Comparison of ENCODE assay signal across 12 cellular contexts in the genomic region with DNA sequence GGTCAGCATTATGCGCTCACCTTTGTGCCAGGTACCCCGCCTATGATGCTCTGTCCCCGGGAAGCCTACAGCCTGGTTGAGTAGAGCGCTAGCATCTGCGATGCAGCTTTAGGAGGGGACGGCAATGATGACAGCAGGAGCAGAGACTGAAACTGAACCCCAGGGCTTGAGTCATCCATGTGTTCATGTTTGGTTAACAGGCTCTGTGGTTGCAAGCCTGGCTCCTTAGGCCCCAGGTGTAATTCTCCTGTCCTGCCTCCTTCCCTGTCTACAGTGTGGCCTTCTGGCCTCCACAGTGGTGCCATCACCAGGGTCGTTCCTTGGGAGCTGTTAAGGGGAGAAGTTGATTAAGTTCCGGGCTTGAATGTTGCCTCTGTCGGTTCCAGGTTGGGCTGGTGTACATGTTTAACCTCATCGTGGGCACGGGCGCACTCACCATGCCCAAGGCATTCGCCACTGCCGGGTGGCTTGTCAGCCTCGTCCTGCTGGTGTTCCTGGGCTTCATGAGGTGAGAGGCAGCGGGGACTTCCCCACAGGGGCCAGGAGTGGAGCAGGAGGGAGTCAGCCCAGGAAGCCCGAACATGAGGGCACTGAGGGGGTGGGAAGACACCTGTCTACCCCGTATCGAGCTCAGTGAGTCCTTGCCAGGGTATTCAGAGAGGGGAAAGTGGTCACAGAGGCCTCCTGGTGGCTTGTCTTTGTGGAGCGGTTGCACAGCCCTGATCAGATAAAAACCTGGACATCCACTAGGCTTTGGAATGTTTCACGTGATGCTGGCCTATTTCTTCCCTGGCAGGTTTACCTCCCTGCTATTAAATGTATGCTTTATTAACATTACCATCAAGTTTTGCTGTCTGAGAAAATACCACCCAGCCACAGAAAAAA. TPM values are rescaled to one million over a fixed set of nuclear protein-coding genes. Genes with fewer than 3 reads are reported as not detected.
DNase-seq lines count a peak whose midpoint lies in the region; ATAC-seq, FAIRE-seq and TF ChIP-seq lines count a peak whose summit lies in the region.
"Had no signal": no experiment of that assay in that cellular context is flagged by ENCODE, and none has a peak within 500 bp of the region (broad histone marks: within the 10 kb centered on the region; RNA-seq: fewer than 3 reads in every experiment).

No MANE protein-coding gene starts in this region.

- FAIRE-seq in K562 (lab: Jason Lieb, UNC), result no peak

- intact Hi-C loops in K562 (cut with micrococcal nuclease), result no loop called here

- peaks cover 14% of the 10 kb centered on the region; the same call in 2 of the 3 replicates for H3K36me3 ChIP-seq in K562 (ENCODE audit: control insufficient read depth, insufficient read depth, low read length)

- no TSS peak for BruUV-seq in K562 (replicated peaks; lab: Mats Ljungman, UMichigan)

- no peaks in the 10 kb centered on the region for H3K9me3 ChIP-seq in K562 (replicated peaks; ENCODE audit: control insufficient read depth, insufficient read depth, low read depth, low read length)
- H3K9me3 ChIP-seq: left lung had no signal

- peak; percentile 66 for DNase-seq in activated CD4-positive, alpha-beta T cell treated with anti-CD3 and anti-CD28 coated beads for 48 hours
- no peak for DNase-seq in activated CD4-positive, alpha-beta T cell treated with anti-CD3 and anti-CD28 coated beads, Interleukin-2, amount 50 U/mL, for 4 hours
- DNase-seq in K562 (ENCODE audit: extremely low read depth in 1 of 4, low spot score in 3 of 4), result no peak
- peak; percentile 57 for DNase-seq in stimulated activated CD8-positive, alpha-beta memory T cell treated with anti-CD3 and anti-CD28 coated beads, Interleukin-4, amount 100 ng/mL, for 48 hours
- no peak for DNase-seq in OCI-M1 (lab: John Stamatoyannopoulos, UW)
- DNase-seq in NCI-H1105 (lab: John Stamatoyannopoulos, UW), result no peak
- DNase-seq: dermis blood vessel endothelial cell, left lung, NCI-H1092 treated with DMSO at 0.1 percent for 48 hours, NCI-H748 treated with DMSO at 0.1 percent for 48 hours had no signal

- CTCF ChIA-PET in K562 (lab: Yijun Ruan, JAX; ENCODE audit: low intra/inter-chr PET ratio), result interaction anchor here (0.7 to 0.8 kb wide), 2 partner anchors 41 to 127 kb away, joined by 3 to 4 read pairs; no protein-coding TSS in a partner anchor

- peaks cover 0 to 4% of the 10 kb centered on the region in 2 experiments; a peak in 2 of 5 replicates for H3K4me1 ChIP-seq in K562 (replicated peaks in 1 of 2; ENCODE audit: control insufficient read depth in 2 of 2, insufficient read depth in 2 of 2, low read length in 2 of 2)

- no peaks in the 10 kb centered on the region for H3K79me2 ChIP-seq in K562 (ENCODE audit: control insufficient read depth, insufficient read depth, low read length)

- peak; percentile 11 to 30 (median 20); a peak in 1 of 6 replicates for TF ChIP-seq CTCF in K562 (IDR thresholded peaks at IDR 0.05 in 2 of 3, conservative IDR thresholded peaks at IDR 0.05 in 1 of 3; ENCODE audit: insufficient read depth in 2 of 3, low read depth in 1 of 3, low read length in 3 of 3)

- TF ChIP-seq EP300 in K562 (IDR thresholded peaks at IDR 0.05; ENCODE audit: low read length), result no peak

- WGBS in K562 (ENCODE audit: insufficient coverage, low coverage, missing lambda C conversion rate), result 70% methylated on average over 18 of the region's 21 CpGs

- no peak overlapping the region for H3K4me3 ChIP-seq in K562
- H3K4me3 ChIP-seq: left lung had no signal

- no peak overlapping the region for H2AFZ ChIP-seq in K562 (ENCODE audit: low read depth, low read length)

- peak in 1 of 2 experiments; percentile 31; a peak in 2 of 4 replicates for TF ChIP-seq RAD21 in K562 (CRISPR knock-in tag; conservative IDR thresholded peaks at IDR 0.05 in 1 of 2, IDR thresholded peaks at IDR 0.05 in 1 of 2)

- POLR2A ChIA-PET in K562 (lab: Yijun Ruan, JAX), result interaction anchor here (0.6 to 0.7 kb wide), 2 partner anchors 272 to 327 kb away, joined by 3 read pairs; no protein-coding TSS in a partner anchor

- TF ChIP-seq POLR2A in K562 (conservative IDR thresholded peaks at IDR 0.05), result no peak

- in situ Hi-C loops in K562 (cut with MboI), result no loop called here

- ATAC-seq in SK-N-SH treated with all-trans-retinoic acid at 6 μM for 48 hours (peak; percentile 26; the same call in 1 of the 3 replicates), K562 (peak; percentile 56; the same call in 1 of the 3 replicates), HG02588 (IDR thresholded peaks at IDR 0.05; ENCODE audit: unreplicated experiment) (no peak)
- ATAC-seq: left lung had no signal

- H3K27me3 ChIP-seq in K562 (ENCODE audit: control insufficient read depth in 2 of 2, insufficient read depth in 2 of 2, low read length in 2 of 2), result no peaks in the 10 kb centered on the region
- H3K27me3 ChIP-seq: left lung had no signal

- H3K4me2 ChIP-seq in K562 (ENCODE audit: insufficient read depth, low read length), result no peak overlapping the region

- peaks cover 7% of the 10 kb centered on the region; the same call in 1 of the 2 replicates for H4K20me1 ChIP-seq in K562 (replicated peaks; ENCODE audit: control insufficient read depth, insufficient read depth, low read length)

- H3K9me1 ChIP-seq in K562 (ENCODE audit: control insufficient read depth, insufficient read depth, low read length), result peaks cover 2% of the 10 kb centered on the region

- H3K27ac ChIP-seq in K562 (ENCODE audit: extremely low read depth, low read depth, low read length), result no peak overlapping the region
- H3K27ac ChIP-seq: left lung had no signal

- H3K9ac ChIP-seq in K562 (ENCODE audit: insufficient read depth in 1 of 2, low read depth in 2 of 2, low read length in 2 of 2), result peak overlapping the region in 1 of 2 experiments; percentile 36; a peak in 2 of 4 replicates

TF ChIP-seq in K562, 482 proteins besides CTCF, POLR2A, EP300 and RAD21 (continues in another document):
- TF ChIP-seq KLF13 (tag; IDR thresholded peaks at IDR 0.05; ENCODE audit: borderline replicate concordance, low read depth), result no peak
- TF ChIP-seq ZNF699 (CRISPR knock-in tag; IDR thresholded peaks at IDR 0.05; ENCODE audit: insufficient replicate concordance), result no peak
- TF ChIP-seq HLTF (IDR thresholded peaks at IDR 0.05), result no peak

RNA-seq across cellular contexts. Expression of a gene that starts 9.2 kb away (rescaled TPM):
- total RNA-seq in K562 (2011; cell fraction: chromatin; rRNA removed; ENCODE audit: low replicate concordance), result 145 and 300 TPM in 2 replicates
- total RNA-seq in K562 (2011; cell fraction: nucleolus; rRNA removed), result 204 and 205 TPM in 2 replicates
- total RNA-seq in K562 (2011; cell fraction: nucleoplasm; rRNA removed), result 164 and 167 TPM in 2 replicates
- total RNA-seq in K562 (2014; rRNA removed), result 28.8 and 31.9 TPM in 2 replicates
- total RNA-seq in K562 (2014; rRNA removed; fragmentation: Illumina TruSeq; extraction: Trizol), result 28.3 and 42.2 TPM in 2 replicates
- total RNA-seq in K562 (2015; rRNA removed; fragmentation: Illumina TruSeq; extraction: Trizol), result 39.4 and 40.8 TPM in 2 replicates
- 56.8 and 63.6 TPM in 2 replicates for total RNA-seq in K562 (2021)
- polyA plus RNA-seq in K562 (2011; rRNA removed), result 42.4 and 52.0 TPM in 2 replicates
- 38.3 and 39.8 TPM in 2 replicates for polyA plus RNA-seq in K562 (2011; cell fraction: cytosol; rRNA removed)
- 305 and 323 TPM in 2 replicates for polyA plus RNA-seq in K562 (2011; cell fraction: nucleus; rRNA removed)
- 49.7 and 52.4 TPM in 2 replicates for polyA plus RNA-seq in K562 (2012)
- polyA plus RNA-seq in K562 (2014; fragmentation: Illumina TruSeq; extraction: Trizol), result 37.1 and 39.9 TPM in 2 replicates
- polyA plus RNA-seq in K562 (2014; fragmentation: Nextera tagmentation; extraction: Ambion mirVana), result 1 to 10 TPM; 4.2 to 5.9 TPM
- 59.9 and 63.8 TPM in 2 replicates for polyA plus RNA-seq in K562 (2014; rRNA removed)
- polyA minus RNA-seq in K562 (2011; rRNA and poly(A)+ RNA removed), result 30.1 and 37.1 TPM in 2 replicates
- polyA minus RNA-seq in K562 (2011; cell fraction: cytosol; rRNA and poly(A)+ RNA removed), result 9.9 and 11.5 TPM in 2 replicates
- 60.3 and 89.4 TPM in 2 replicates for polyA minus RNA-seq in K562 (2011; cell fraction: nucleus; rRNA and poly(A)+ RNA removed)

RNA-seq across cellular contexts. Expression of a gene that starts 36.9 kb away (rescaled TPM):
- total RNA-seq in K562 (2011; cell fraction: chromatin; rRNA removed; ENCODE audit: low replicate concordance), result 18.4 and 49.5 TPM in 2 replicates
- total RNA-seq in K562 (2011; cell fraction: nucleolus; rRNA removed), result 26.0 and 28.6 TPM in 2 replicates
- total RNA-seq in K562 (2011; cell fraction: nucleoplasm; rRNA removed), result 29.0 and 37.5 TPM in 2 replicates
- total RNA-seq in K562 (2014; rRNA removed) (35.5 and 51.8 TPM in 2 replicates), K562 (2014; rRNA removed; fragmentation: Illumina TruSeq; extraction: Trizol) (23.8 and 30.5 TPM in 2 replicates), K562 (2015; rRNA removed; fragmentation: Illumina TruSeq; extraction: Trizol) (38.9 and 40.2 TPM in 2 replicates), K562 (2021) (79.9 and 88.0 TPM in 2 replicates)
- polyA plus RNA-seq in K562 (2011; rRNA removed) (36.9 and 45.6 TPM in 2 replicates), K562 (2014; fragmentation: Illumina TruSeq; extraction: Trizol) (64.8 and 78.7 TPM in 2 replicates), K562 (2014; fragmentation: Nextera tagmentation; extraction: Ambion mirVana) (10 to 100 TPM; 11.4 to 20.6 TPM), K562 (2014; rRNA removed) (44.9 and 50.1 TPM in 2 replicates)
- polyA plus RNA-seq in K562 (2011; cell fraction: cytosol; rRNA removed), result 59.4 and 62.4 TPM in 2 replicates
- 36.7 and 44.4 TPM in 2 replicates for polyA plus RNA-seq in K562 (2011; cell fraction: nucleus; rRNA removed)
- polyA plus RNA-seq in K562 (2012), result 42.9 and 66.5 TPM in 2 replicates
- 29.5 and 44.1 TPM in 2 replicates for polyA minus RNA-seq in K562 (2011; rRNA and poly(A)+ RNA removed)
- polyA minus RNA-seq in K562 (2011; cell fraction: cytosol; rRNA and poly(A)+ RNA removed), result 35.7 and 39.5 TPM in 2 replicates
- polyA minus RNA-seq in K562 (2011; cell fraction: nucleus; rRNA and poly(A)+ RNA removed), result 8.5 and 9.6 TPM in 2 replicates

RNA-seq across cellular contexts. Expression of a gene that starts 48.3 kb away (rescaled TPM):
- not detected in 2 replicates for total RNA-seq in K562 (2011; cell fraction: chromatin; rRNA removed; ENCODE audit: low replicate concordance)
- not detected in 2 replicates for total RNA-seq in K562 (2011; cell fraction: nucleolus; rRNA removed)
- total RNA-seq in K562 (2011; cell fraction: nucleoplasm; rRNA removed), result not detected in 2 replicates
- total RNA-seq in K562 (2014; rRNA removed) (not detected in 2 replicates), K562 (2014; rRNA removed; fragmentation: Illumina TruSeq; extraction: Trizol) (not detected in 2 replicates), K562 (2015; rRNA removed; fragmentation: Illumina TruSeq; extraction: Trizol) (0.11 and 0.23 TPM in 2 replicates), K562 (2021) (0.27 TPM in 1 of 2 replicates, not detected in the other)
- polyA plus RNA-seq in K562 (2011; rRNA removed) (0.03 and 0.21 TPM in 2 replicates), K562 (2014; fragmentation: Illumina TruSeq; extraction: Trizol) (0.04 and 0.12 TPM in 2 replicates), K562 (2014; fragmentation: Nextera tagmentation; extraction: Ambion mirVana) (under 1 TPM in 1 of 2 experiments, not detected in 1; 0.03 TPM), K562 (2014; rRNA removed) (not detected in 2 replicates)
- polyA plus RNA-seq in K562 (2011; cell fraction: cytosol; rRNA removed), result 0.22 TPM in 1 of 2 replicates, not detected in the other
- polyA plus RNA-seq in K562 (2011; cell fraction: nucleus; rRNA removed), result 0.07 and 0.18 TPM in 2 replicates
- polyA plus RNA-seq in K562 (2012), result 0.19 and 0.22 TPM in 2 replicates
- polyA minus RNA-seq in K562 (2011; rRNA and poly(A)+ RNA removed), result 0.11 TPM in 1 of 2 replicates, not detected in the other
- polyA minus RNA-seq in K562 (2011; cell fraction: cytosol; rRNA and poly(A)+ RNA removed), result not detected in 2 replicates
- not detected in 2 replicates for polyA minus RNA-seq in K562 (2011; cell fraction: nucleus; rRNA and poly(A)+ RNA removed)

Comparison
In these comparisons a context has a peak if more than half of its experiments do, and no peak if none do; other contexts are left out.
1. DNase-seq: peak in activated CD4-positive, alpha-beta T cell treated with anti-CD3 and anti-CD28 coated beads for 48 hours (single experiment) and stimulated activated CD8-positive, alpha-beta memory T cell treated with anti-CD3 and anti-CD28 coated beads, Interleukin-4, amount 100 ng/mL, for 48 hours (single experiment); none in activated CD4-positive, alpha-beta T cell treated with anti-CD3 and anti-CD28 coated beads, Interleukin-2, amount 50 U/mL, for 4 hours (0 of 2), K562 (0 of 4), OCI-M1 (single experiment) and NCI-H1105 (single experiment).